In the genomic region with DNA sequence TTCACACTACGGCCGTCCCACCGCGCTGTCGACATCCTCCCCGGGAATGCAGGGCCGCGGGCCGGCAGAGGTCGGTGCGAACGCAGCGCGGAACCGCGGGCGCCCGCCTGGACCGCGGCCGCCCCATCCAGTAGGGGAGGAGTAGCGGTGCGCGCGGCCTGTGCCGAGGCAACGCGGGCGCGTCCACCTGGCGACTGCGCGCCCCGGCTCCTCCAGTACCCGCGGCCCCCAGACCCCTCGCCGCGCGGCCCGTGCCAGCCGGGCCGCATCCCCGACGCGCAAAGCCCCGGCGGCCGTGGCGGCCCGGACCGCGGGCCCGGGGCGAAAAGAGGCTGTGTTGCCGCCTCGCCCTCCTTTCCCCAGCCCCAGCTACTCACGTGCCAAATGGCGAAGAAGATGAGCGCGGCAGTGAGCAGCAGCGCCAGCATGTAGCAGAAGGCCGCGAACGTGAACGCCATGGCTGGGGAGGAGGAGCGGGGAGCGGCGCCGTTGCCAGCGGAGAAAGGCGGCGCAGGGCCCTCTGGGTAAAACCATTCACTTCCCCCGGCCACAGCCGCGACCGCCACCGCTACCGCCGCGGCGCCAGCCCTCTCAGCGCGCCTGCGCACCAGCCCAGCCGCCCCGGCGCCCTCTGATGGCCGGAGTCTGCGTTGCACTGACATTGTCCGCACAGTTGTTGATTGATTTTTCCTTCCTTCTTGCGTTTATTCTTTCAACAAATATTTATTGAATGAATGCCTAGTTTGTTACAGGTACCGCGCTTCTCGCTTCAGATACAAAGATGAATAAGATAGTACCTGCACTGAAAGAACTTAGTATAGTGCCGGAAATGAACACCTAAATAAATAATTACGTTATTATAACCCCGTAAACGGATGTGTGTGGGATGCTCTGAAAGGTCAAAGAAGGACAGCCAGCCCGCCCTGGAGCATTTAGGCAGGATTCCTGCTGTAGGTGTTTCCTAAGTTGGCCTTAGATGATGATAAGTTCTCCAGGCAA, we compare ENCODE assay signal across 1 cellular context.
TF ChIP-seq lines count a peak whose summit lies in the region.

A gene (minus strand): TSS at position 505 of the 999 bp plus-strand sequence. CDS start 47 bp downstream, at position 458.

TF ChIP-seq in K562, 482 proteins besides CTCF, POLR2A, EP300 and RAD21 (continued from another document and continues in another):
- TF ChIP-seq, protein P1, sequence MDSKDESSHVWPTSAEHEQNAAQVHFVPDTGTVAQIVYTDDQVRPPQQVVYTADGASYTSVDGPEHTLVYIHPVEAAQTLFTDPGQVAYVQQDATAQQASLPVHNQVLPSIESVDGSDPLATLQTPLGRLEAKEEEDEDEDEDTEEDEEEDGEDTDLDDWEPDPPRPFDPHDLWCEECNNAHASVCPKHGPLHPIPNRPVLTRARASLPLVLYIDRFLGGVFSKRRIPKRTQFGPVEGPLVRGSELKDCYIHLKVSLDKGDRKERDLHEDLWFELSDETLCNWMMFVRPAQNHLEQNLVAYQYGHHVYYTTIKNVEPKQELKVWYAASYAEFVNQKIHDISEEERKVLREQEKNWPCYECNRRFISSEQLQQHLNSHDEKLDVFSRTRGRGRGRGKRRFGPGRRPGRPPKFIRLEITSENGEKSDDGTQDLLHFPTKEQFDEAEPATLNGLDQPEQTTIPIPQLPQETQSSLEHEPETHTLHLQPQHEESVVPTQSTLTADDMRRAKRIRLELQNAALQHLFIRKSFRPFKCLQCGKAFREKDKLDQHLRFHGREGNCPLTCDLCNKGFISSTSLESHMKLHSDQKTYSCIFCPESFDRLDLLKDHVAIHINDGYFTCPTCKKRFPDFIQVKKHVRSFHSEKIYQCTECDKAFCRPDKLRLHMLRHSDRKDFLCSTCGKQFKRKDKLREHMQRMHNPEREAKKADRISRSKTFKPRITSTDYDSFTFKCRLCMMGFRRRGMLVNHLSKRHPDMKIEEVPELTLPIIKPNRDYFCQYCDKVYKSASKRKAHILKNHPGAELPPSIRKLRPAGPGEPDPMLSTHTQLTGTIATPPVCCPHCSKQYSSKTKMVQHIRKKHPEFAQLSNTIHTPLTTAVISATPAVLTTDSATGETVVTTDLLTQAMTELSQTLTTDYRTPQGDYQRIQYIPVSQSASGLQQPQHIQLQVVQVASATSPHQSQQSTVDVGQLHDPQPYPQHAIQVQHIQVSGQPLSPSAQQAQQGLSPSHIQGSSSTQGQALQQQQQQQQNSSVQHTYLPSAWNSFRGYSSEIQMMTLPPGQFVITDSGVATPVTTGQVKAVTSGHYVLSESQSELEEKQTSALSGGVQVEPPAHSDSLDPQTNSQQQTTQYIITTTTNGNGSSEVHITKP (IDR thresholded peaks at IDR 0.05; ENCODE audit: partially characterized antibody): peak; percentile 54
- TF ChIP-seq MYNN (IDR thresholded peaks at IDR 0.05) (no peak), MYNN (CRISPR knock-in tag; IDR thresholded peaks at IDR 0.05) (no peak), ZNF197 (CRISPR knock-in tag; IDR thresholded peaks at IDR 0.05; ENCODE audit: low read depth) (no peak), ESRRB (CRISPR knock-in tag; IDR thresholded peaks at IDR 0.05; ENCODE audit: borderline replicate concordance) (no peak), POLR2AphosphoS5 (IDR thresholded peaks at IDR 0.05; ENCODE audit: control insufficient read depth, insufficient read depth, low read depth, low read length) (peak; percentile 58; the same call in 1 of the 2 replicates), CBX2 (IDR thresholded peaks at IDR 0.05; ENCODE audit: insufficient read depth, low read length, poor library complexity, severe bottlenecking) (no peak), HNRNPL (IDR thresholded peaks at IDR 0.05; ENCODE audit: low read depth, low read length) (no peak), XRCC5 (IDR thresholded peaks at IDR 0.05; ENCODE audit: low read depth, low read length) (no peak), MIER1 (IDR thresholded peaks at IDR 0.05; ENCODE audit: low read depth) (no peak), GABPB2 (CRISPR knock-in tag; conservative IDR thresholded peaks at IDR 0.05) (no peak), SMAD4 (CRISPR knock-in tag; conservative IDR thresholded peaks at IDR 0.05) (peak; percentile 68; the same call in 1 of the 2 replicates), ZNF263 (CRISPR knock-in tag; IDR thresholded peaks at IDR 0.05; ENCODE audit: borderline replicate concordance) (0 out of 2 replicates have a peak, but pooled peaks have one; percentile 21), MTA3 (IDR thresholded peaks at IDR 0.05; ENCODE audit: borderline replicate concordance) (peak; percentile 45; the same call in 1 of the 2 replicates), BACH1 (tag; IDR thresholded peaks at IDR 0.05) (no peak), BCL6 (CRISPR knock-in tag; IDR thresholded peaks at IDR 0.05) (no peak), RB1 (IDR thresholded peaks at IDR 0.05; ENCODE audit: low read depth) (no peak), POLR3A (IDR thresholded peaks at IDR 0.05; ENCODE audit: borderline replicate concordance, extremely low read depth, insufficient read depth, insufficient read length) (no peak), NRF1 (conservative IDR thresholded peaks at IDR 0.05 in 1 of 2, IDR thresholded peaks at IDR 0.05 in 1 of 2) (peak; percentile 94 to 95), ZNF217 (CRISPR knock-in tag; IDR thresholded peaks at IDR 0.05) (no peak), EP400 (IDR thresholded peaks at IDR 0.05) (peak; percentile 44; the same call in 1 of the 2 replicates), TAF9B (IDR thresholded peaks at IDR 0.05; ENCODE audit: partially characterized antibody) (no peak), ZFX (CRISPR knock-in tag; IDR thresholded peaks at IDR 0.05) (peak; percentile 93), ZBTB7A (IDR thresholded peaks at IDR 0.05; ENCODE audit: borderline replicate concordance, control insufficient read depth, low read depth, low read length) (peak; percentile 27; the same call in 1 of the 2 replicates), FOXA3 (CRISPR knock-in tag; conservative IDR thresholded peaks at IDR 0.05 in 1 of 2, IDR thresholded peaks at IDR 0.05 in 1 of 2) (no peak), ATF1 (CRISPR knock-in tag; IDR thresholded peaks at IDR 0.05) (no peak), ATF1 (tag; IDR thresholded peaks at IDR 0.05) (peak; percentile 17; the same call in 1 of the 2 replicates), CCNT2 (IDR thresholded peaks at IDR 0.05; ENCODE audit: borderline replicate concordance, extremely low read depth, insufficient read length, low read depth, low read length) (peak; percentile 84), E2F3 (CRISPR knock-in tag; IDR thresholded peaks at IDR 0.05) (no peak), SAP30 (IDR thresholded peaks at IDR 0.05; ENCODE audit: borderline replicate concordance, insufficient read depth, low read depth, low read length, poor library complexity, severe bottlenecking) (peak; percentile 72), NCOA1 (IDR thresholded peaks at IDR 0.05; ENCODE audit: low read depth) (no peak)
- TF ChIP-seq, protein P2, sequence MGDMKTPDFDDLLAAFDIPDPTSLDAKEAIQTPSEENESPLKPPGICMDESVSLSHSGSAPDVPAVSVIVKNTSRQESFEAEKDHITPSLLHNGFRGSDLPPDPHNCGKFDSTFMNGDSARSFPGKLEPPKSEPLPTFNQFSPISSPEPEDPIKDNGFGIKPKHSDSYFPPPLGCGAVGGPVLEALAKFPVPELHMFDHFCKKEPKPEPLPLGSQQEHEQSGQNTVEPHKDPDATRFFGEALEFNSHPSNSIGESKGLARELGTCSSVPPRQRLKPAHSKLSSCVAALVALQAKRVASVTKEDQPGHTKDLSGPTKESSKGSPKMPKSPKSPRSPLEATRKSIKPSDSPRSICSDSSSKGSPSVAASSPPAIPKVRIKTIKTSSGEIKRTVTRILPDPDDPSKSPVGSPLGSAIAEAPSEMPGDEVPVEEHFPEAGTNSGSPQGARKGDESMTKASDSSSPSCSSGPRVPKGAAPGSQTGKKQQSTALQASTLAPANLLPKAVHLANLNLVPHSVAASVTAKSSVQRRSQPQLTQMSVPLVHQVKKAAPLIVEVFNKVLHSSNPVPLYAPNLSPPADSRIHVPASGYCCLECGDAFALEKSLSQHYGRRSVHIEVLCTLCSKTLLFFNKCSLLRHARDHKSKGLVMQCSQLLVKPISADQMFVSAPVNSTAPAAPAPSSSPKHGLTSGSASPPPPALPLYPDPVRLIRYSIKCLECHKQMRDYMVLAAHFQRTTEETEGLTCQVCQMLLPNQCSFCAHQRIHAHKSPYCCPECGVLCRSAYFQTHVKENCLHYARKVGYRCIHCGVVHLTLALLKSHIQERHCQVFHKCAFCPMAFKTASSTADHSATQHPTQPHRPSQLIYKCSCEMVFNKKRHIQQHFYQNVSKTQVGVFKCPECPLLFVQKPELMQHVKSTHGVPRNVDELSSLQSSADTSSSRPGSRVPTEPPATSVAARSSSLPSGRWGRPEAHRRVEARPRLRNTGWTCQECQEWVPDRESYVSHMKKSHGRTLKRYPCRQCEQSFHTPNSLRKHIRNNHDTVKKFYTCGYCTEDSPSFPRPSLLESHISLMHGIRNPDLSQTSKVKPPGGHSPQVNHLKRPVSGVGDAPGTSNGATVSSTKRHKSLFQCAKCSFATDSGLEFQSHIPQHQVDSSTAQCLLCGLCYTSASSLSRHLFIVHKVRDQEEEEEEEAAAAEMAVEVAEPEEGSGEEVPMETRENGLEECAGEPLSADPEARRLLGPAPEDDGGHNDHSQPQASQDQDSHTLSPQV (IDR thresholded peaks at IDR 0.05): peak; percentile 62; the same call in 1 of the 2 replicates
- TF ChIP-seq, protein P3, sequence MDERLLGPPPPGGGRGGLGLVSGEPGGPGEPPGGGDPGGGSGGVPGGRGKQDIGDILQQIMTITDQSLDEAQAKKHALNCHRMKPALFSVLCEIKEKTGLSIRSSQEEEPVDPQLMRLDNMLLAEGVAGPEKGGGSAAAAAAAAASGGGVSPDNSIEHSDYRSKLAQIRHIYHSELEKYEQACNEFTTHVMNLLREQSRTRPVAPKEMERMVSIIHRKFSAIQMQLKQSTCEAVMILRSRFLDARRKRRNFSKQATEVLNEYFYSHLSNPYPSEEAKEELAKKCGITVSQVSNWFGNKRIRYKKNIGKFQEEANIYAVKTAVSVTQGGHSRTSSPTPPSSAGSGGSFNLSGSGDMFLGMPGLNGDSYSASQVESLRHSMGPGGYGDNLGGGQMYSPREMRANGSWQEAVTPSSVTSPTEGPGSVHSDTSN (CRISPR knock-in tag; IDR thresholded peaks at IDR 0.05; ENCODE audit: low read depth): no peak
- TF ChIP-seq, protein P3 (tag; conservative IDR thresholded peaks at IDR 0.05; ENCODE audit: low read depth): 0 out of 2 replicates have a peak, but pooled peaks have one; percentile 43
- TF ChIP-seq, protein P4, sequence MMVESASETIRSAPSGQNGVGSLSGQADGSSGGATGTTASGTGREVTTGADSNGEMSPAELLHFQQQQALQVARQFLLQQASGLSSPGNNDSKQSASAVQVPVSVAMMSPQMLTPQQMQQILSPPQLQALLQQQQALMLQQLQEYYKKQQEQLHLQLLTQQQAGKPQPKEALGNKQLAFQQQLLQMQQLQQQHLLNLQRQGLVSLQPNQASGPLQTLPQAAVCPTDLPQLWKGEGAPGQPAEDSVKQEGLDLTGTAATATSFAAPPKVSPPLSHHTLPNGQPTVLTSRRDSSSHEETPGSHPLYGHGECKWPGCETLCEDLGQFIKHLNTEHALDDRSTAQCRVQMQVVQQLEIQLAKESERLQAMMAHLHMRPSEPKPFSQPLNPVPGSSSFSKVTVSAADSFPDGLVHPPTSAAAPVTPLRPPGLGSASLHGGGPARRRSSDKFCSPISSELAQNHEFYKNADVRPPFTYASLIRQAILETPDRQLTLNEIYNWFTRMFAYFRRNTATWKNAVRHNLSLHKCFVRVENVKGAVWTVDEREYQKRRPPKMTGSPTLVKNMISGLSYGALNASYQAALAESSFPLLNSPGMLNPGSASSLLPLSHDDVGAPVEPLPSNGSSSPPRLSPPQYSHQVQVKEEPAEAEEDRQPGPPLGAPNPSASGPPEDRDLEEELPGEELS (CRISPR knock-in tag; IDR thresholded peaks at IDR 0.05; ENCODE audit: borderline replicate concordance): no peak
- TF ChIP-seq, protein P5, sequence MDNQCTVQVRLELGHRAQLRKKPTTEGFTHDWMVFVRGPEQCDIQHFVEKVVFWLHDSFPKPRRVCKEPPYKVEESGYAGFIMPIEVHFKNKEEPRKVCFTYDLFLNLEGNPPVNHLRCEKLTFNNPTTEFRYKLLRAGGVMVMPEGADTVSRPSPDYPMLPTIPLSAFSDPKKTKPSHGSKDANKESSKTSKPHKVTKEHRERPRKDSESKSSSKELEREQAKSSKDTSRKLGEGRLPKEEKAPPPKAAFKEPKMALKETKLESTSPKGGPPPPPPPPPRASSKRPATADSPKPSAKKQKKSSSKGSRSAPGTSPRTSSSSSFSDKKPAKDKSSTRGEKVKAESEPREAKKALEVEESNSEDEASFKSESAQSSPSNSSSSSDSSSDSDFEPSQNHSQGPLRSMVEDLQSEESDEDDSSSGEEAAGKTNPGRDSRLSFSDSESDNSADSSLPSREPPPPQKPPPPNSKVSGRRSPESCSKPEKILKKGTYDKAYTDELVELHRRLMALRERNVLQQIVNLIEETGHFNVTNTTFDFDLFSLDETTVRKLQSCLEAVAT (IDR thresholded peaks at IDR 0.05): no peak
- TF ChIP-seq, protein P6, sequence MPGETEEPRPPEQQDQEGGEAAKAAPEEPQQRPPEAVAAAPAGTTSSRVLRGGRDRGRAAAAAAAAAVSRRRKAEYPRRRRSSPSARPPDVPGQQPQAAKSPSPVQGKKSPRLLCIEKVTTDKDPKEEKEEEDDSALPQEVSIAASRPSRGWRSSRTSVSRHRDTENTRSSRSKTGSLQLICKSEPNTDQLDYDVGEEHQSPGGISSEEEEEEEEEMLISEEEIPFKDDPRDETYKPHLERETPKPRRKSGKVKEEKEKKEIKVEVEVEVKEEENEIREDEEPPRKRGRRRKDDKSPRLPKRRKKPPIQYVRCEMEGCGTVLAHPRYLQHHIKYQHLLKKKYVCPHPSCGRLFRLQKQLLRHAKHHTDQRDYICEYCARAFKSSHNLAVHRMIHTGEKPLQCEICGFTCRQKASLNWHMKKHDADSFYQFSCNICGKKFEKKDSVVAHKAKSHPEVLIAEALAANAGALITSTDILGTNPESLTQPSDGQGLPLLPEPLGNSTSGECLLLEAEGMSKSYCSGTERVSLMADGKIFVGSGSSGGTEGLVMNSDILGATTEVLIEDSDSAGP (CRISPR knock-in tag; IDR thresholded peaks at IDR 0.05): no peak
- TF ChIP-seq, protein P7, sequence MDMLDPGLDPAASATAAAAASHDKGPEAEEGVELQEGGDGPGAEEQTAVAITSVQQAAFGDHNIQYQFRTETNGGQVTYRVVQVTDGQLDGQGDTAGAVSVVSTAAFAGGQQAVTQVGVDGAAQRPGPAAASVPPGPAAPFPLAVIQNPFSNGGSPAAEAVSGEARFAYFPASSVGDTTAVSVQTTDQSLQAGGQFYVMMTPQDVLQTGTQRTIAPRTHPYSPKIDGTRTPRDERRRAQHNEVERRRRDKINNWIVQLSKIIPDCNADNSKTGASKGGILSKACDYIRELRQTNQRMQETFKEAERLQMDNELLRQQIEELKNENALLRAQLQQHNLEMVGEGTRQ (CRISPR knock-in tag; IDR thresholded peaks at IDR 0.05): peak; percentile 21; the same call in 1 of the 2 replicates
